In genomic region chr3:17023006-17023664, GRCh38 we compare ENCODE assay signal across 8 cellular contexts.
DNase-seq lines count a peak whose midpoint lies in the region; ATAC-seq, FAIRE-seq and TF ChIP-seq lines count a peak whose summit lies in the region.

No MANE protein-coding gene starts in this region.

- H3K27ac ChIP-seq in osteoblast (ENCODE audit: low read depth, low read length): no peak overlapping the region

- peak; percentile 98 for ATAC-seq in GM21786 (IDR thresholded peaks at IDR 0.05; ENCODE audit: unreplicated experiment)

- FAIRE-seq in frontal cortex (lab: Jason Lieb, UNC): no peak

- no peaks in the 10 kb centered on the region for H3K79me2 ChIP-seq in osteoblast (ENCODE audit: insufficient read depth, low read length)

- H3K36me3 ChIP-seq in osteoblast (ENCODE audit: insufficient read depth, low read length): no peaks in the 10 kb centered on the region

- H3K4me3 ChIP-seq in epithelial cell of esophagus (ENCODE audit: low read length): no peak overlapping the region
- no peak overlapping the region for H3K4me3 ChIP-seq in osteoblast (ENCODE audit: insufficient read depth, low read length)

- no peak overlapping the region for H3K4me2 ChIP-seq in osteoblast (ENCODE audit: insufficient read depth, low read length)

- no peaks in the 10 kb centered on the region for H4K20me1 ChIP-seq in osteoblast (ENCODE audit: insufficient read depth, low read length)

- TF ChIP-seq CTCF in epithelial cell of esophagus (IDR thresholded peaks at IDR 0.05; ENCODE audit: insufficient read depth, low read depth, low read length, missing control alignments) (no peak), osteoblast (IDR thresholded peaks at IDR 0.05; ENCODE audit: extremely low read depth, low read depth, low read length) (no peak)

- no peaks in the 10 kb centered on the region for H3K9me3 ChIP-seq in osteoblast (ENCODE audit: low read depth, low read length)

- H3K4me1 ChIP-seq in osteoblast (ENCODE audit: insufficient read depth, low read length): no peaks in the 10 kb centered on the region

- H2AFZ ChIP-seq in osteoblast (ENCODE audit: low read length): no peak overlapping the region

- no peaks in the 10 kb centered on the region for H3K27me3 ChIP-seq in osteoblast (ENCODE audit: insufficient read depth, low read length)

- DNase-seq in EL (peak; percentile 25), T-helper 9 cell (peak; percentile 5), epithelial cell of esophagus (ENCODE audit: low read depth) (peak; percentile 41), osteoblast (ENCODE audit: insufficient read length, low spot score, missing footprints) (no peak), Ammon's horn (ENCODE audit: low spot score) (no peak), D341Med (ENCODE audit: low spot score) (no peak), frontal cortex (ENCODE audit: low spot score in 2 of 2) (no peak)

Comparison
In these comparisons a context has a peak if more than half of its experiments do, and no peak if none do; other contexts are left out.
1. DNase-seq: peak in EL (single experiment), T-helper 9 cell (single experiment) and epithelial cell of esophagus (single experiment); none in osteoblast (single experiment), Ammon's horn (single experiment), D341Med (single experiment) and frontal cortex (0 of 2).